Comparison of ENCODE assay signal across 9 cellular contexts in genomic region chr6:6788394-6789020, GRCh38.
DNase-seq lines count a peak whose midpoint lies in the region; ATAC-seq and TF ChIP-seq lines count a peak whose summit lies in the region.
"Had no signal": no experiment of that assay in that cellular context is flagged by ENCODE, and none has a peak within 500 bp of the region (broad histone marks: within the 10 kb centered on the region; RNA-seq: fewer than 3 reads in every experiment).

No MANE protein-coding gene starts in this region.

- no peaks in the 10 kb centered on the region for H3K9me3 Mint-ChIP-seq in activated CD4-positive, alpha-beta T cell treated with anti-CD3 and anti-CD28 coated beads, Interleukin-2, amount 10 ng/mL, durations not matched to agents 7 days and 5 days
- H3K9me3 Mint-ChIP-seq: T-helper 1 cell treated with Interleukin-12 subunit alpha and Interleukin-12 subunit beta and Interleukin-4 antibody, amounts not matched to agents 30 μg/mL and 1 μg/mL, for 36 hours had no signal

- intact Hi-C loops in right lobe of liver (cut with DNase I), result no loop called here

- H3K27ac ChIP-seq in right lobe of liver, result no peak overlapping the region

- H3K36me3 ChIP-seq in right lobe of liver, result no peaks in the 10 kb centered on the region

- no peaks in the 10 kb centered on the region for H3K27me3 ChIP-seq in right lobe of liver

- peak in 2 of 3 experiments; percentile 3 to 36 for DNase-seq in NCI-H1417 (lab: John Stamatoyannopoulos, UW)
- DNase-seq in NCI-H1417 treated with DMSO at 0.1 percent for 48 hours (lab: John Stamatoyannopoulos, UW), result no peak
- peak; percentile 73 for DNase-seq in KBM-7
- peak; percentile 26 for DNase-seq in activated CD4-positive, alpha-beta T cell treated with anti-CD3 and anti-CD28 coated beads, Interleukin-2, amount 10 ng/mL, durations not matched to agents 7 days and 5 days
- no peak for DNase-seq in right lobe of liver
- DNase-seq in SHP77 treated with DMSO at 0.1 percent for 48 hours (lab: John Stamatoyannopoulos, UW), result no peak
- no peak for DNase-seq in NCI-H510A (lab: John Stamatoyannopoulos, UW)

- H3K36me3 Mint-ChIP-seq in activated CD4-positive, alpha-beta T cell treated with anti-CD3 and anti-CD28 coated beads, Interleukin-2, amount 10 ng/mL, durations not matched to agents 7 days and 5 days (ENCODE audit: low read depth), result no peaks in the 10 kb centered on the region

- H3K4me1 Mint-ChIP-seq in activated CD4-positive, alpha-beta T cell treated with anti-CD3 and anti-CD28 coated beads, Interleukin-2, amount 10 ng/mL, durations not matched to agents 7 days and 5 days, result peaks cover 22% of the 10 kb centered on the region

- H3K4me3 ChIP-seq in right lobe of liver, result no peak overlapping the region

- no peaks in the 10 kb centered on the region for H3K9me3 ChIP-seq in right lobe of liver

- peak; percentile 55 to 80 (median 67) for ATAC-seq in right lobe of liver
- no peak for ATAC-seq in activated CD4-positive, CD25-positive, alpha-beta regulatory T cell treated with anti-CD3 and anti-CD28 coated beads, Interleukin-2, amount 50 U/mL, for 24 hours

- WGBS in right lobe of liver (ENCODE audit: insufficient coverage, low coverage, low lambda C conversion rate, missing lambda C conversion rate), result 55% methylated on average over 3 of the region's 4 CpGs

- peak; percentile 39 to 63 (median 52) for TF ChIP-seq CTCF in right lobe of liver (IDR thresholded peaks at IDR 0.05)

- H3K4me3 Mint-ChIP-seq in activated CD4-positive, alpha-beta T cell treated with anti-CD3 and anti-CD28 coated beads, Interleukin-2, amount 10 ng/mL, durations not matched to agents 7 days and 5 days, result no peak overlapping the region
- H3K4me3 Mint-ChIP-seq: T-helper 1 cell treated with Interleukin-12 subunit alpha and Interleukin-12 subunit beta and Interleukin-4 antibody, amounts not matched to agents 30 μg/mL and 1 μg/mL, for 36 hours had no signal

- POLR2A ChIA-PET in activated CD4-positive, alpha-beta T cell treated with anti-CD3 and anti-CD28 coated beads, Interleukin-2, amount 10 ng/mL, durations not matched to agents 7 days and 5 days (lab: Charles Lee), result no interaction called here

- CTCF ChIA-PET in activated CD4-positive, alpha-beta T cell treated with anti-CD3 and anti-CD28 coated beads, Interleukin-2, amount 10 ng/mL, durations not matched to agents 7 days and 5 days (lab: Charles Lee), result interaction anchor here (0.5 kb wide), 1 partner anchor 259 kb away, joined by 6 read pairs; no protein-coding TSS in a partner anchor

- H3K27ac Mint-ChIP-seq in activated CD4-positive, alpha-beta T cell treated with anti-CD3 and anti-CD28 coated beads, Interleukin-2, amount 10 ng/mL, durations not matched to agents 7 days and 5 days, result no peak overlapping the region
- H3K27ac Mint-ChIP-seq: T-helper 1 cell treated with Interleukin-12 subunit alpha and Interleukin-12 subunit beta and Interleukin-4 antibody, amounts not matched to agents 30 μg/mL and 1 μg/mL, for 36 hours had no signal

- in situ Hi-C loops in KBM-7 (cut with MboI; ENCODE audit: low pct_unique_long_range_greater_than_20kb, low sequenced_read_pairs), result no loop called here

- H3K27me3 Mint-ChIP-seq in activated CD4-positive, alpha-beta T cell treated with anti-CD3 and anti-CD28 coated beads, Interleukin-2, amount 10 ng/mL, durations not matched to agents 7 days and 5 days, result no peaks in the 10 kb centered on the region

- H3K4me1 ChIP-seq in right lobe of liver, result peaks cover 0 to 11% (median 0%) of the 10 kb centered on the region in 4 donors

- no peak for TF ChIP-seq POLR2A in right lobe of liver (IDR thresholded peaks at IDR 0.05)

Comparison
In these comparisons a context has a peak if more than half of its experiments do, and no peak if none do; other contexts are left out.
1. DNase-seq: peak in NCI-H1417 (2 of 3), KBM-7 (single experiment) and activated CD4-positive, alpha-beta T cell treated with anti-CD3 and anti-CD28 coated beads, Interleukin-2, amount 10 ng/mL, durations not matched to agents 7 days and 5 days (single experiment); none in NCI-H1417 treated with DMSO at 0.1 percent for 48 hours (single experiment), right lobe of liver (0 of 3), SHP77 treated with DMSO at 0.1 percent for 48 hours (single experiment) and NCI-H510A (single experiment).
2. ATAC-seq: peak in right lobe of liver (4 of 4); none in activated CD4-positive, CD25-positive, alpha-beta regulatory T cell treated with anti-CD3 and anti-CD28 coated beads, Interleukin-2, amount 50 U/mL, for 24 hours (0 of 2).